8 cellular contexts compared by ENCODE assay signal in the genomic region with DNA sequence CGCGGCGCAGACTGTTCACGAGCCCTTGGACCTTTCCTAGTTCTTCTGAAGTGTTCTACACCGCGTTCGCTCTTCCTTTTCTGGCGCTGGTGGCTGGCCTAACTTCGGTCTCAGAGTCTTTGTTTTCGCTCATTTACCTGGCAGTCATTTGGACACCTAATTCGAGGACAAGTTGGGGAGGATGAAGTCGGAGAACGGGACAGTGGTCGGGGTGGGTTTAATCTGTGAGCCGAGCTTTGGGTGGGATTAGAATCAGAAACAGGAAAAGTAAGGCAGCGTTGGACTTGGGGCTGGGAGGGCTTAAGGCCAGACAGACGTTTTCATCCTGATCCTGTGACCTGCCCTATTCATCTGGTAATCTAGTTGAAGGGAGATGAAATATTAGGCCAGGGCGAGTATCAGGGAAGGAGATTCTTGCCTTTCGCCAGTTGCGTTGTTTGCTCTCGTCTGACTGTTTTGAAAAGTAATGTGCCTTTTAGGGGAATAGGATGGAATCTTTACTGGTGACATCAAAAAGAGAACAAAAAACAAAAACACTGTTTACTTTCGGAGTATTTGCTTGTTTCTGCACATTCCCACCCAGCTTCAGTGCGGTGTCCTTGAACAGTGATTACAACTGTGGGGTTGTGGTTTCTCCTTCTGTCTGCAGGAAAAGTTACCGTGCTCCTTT.
DNase-seq lines count a peak whose midpoint lies in the region; ATAC-seq and TF ChIP-seq lines count a peak whose summit lies in the region.

No MANE protein-coding gene starts in this region.

- H2AFZ ChIP-seq in parathyroid adenoma = peak overlapping the region; percentile 94

- H3K79me2 ChIP-seq in parathyroid adenoma = peaks cover 17% of the 10 kb centered on the region

- H3K4me1 ChIP-seq in parathyroid adenoma = peaks cover 4% of the 10 kb centered on the region

- H3K9ac ChIP-seq in parathyroid adenoma = peak overlapping the region; percentile 92

- CTCF ChIA-PET in HEK293T (lab: Yijun Ruan, JAX) = interaction anchor here (0.5 kb wide), 1 partner anchor 80 kb away, joined by 3 read pairs; no protein-coding TSS in a partner anchor

- H3K27me3 ChIP-seq in WERI-Rb-1 (ENCODE audit: insufficient read depth, low read depth, severe bottlenecking) (no peaks in the 10 kb centered on the region), parathyroid adenoma (ENCODE audit: control insufficient read depth, insufficient read depth, low read length) (no peaks in the 10 kb centered on the region)

- peak overlapping the region; percentile 94 for H3K4me2 ChIP-seq in parathyroid adenoma (ENCODE audit: low read length)

- no peak for ATAC-seq in HG02610 (IDR thresholded peaks at IDR 0.05; ENCODE audit: unreplicated experiment)

- H3K27ac ChIP-seq in WERI-Rb-1 (peak overlapping the region; percentile 94), parathyroid adenoma (peak overlapping the region; percentile 99)

- POLR2A ChIA-PET in HEK293T (lab: Yijun Ruan, JAX) = no interaction called here

- peak overlapping the region; percentile 89 for H3K4me3 ChIP-seq in WERI-Rb-1 (ENCODE audit: low read depth, low read length)
- peak overlapping the region; percentile 61 to 94 for H3K4me3 ChIP-seq in foreskin fibroblast (ENCODE audit: low read depth in 1 of 2, low read length in 2 of 2)
- peak overlapping the region; percentile 89 for H3K4me3 ChIP-seq in parathyroid adenoma (ENCODE audit: low read depth, low read length)

- H3K9me3 ChIP-seq in WERI-Rb-1 (ENCODE audit: severe bottlenecking) = no peaks in the 10 kb centered on the region
- H3K9me3 ChIP-seq in parathyroid adenoma (ENCODE audit: control insufficient read depth, low read length) = no peaks in the 10 kb centered on the region

- DNase-seq in COLO668 (lab: John Stamatoyannopoulos, UW; ENCODE audit: unreplicated experiment) (peak; percentile 15), HEK293T (ENCODE audit: extremely low spot score) (peak; percentile 10), WERI-Rb-1 (peak; percentile 41), foreskin fibroblast (peak in 1 of 2 donors; percentile 61), NCI-H187 treated with DMSO at 0.1 percent for 48 hours (lab: John Stamatoyannopoulos, UW) (no peak), iPS-NIHi11 (ENCODE audit: low spot score) (no peak)

- H3K36me3 ChIP-seq in WERI-Rb-1 (peaks cover 13% of the 10 kb centered on the region), parathyroid adenoma (ENCODE audit: control insufficient read depth, insufficient read depth, low read length) (no peaks in the 10 kb centered on the region)

- TF ChIP-seq CTCF in WERI-Rb-1 (IDR thresholded peaks at IDR 0.05; ENCODE audit: low read depth, low read length) = no peak
- no peak for TF ChIP-seq CTCF in foreskin fibroblast (IDR thresholded peaks at IDR 0.05; ENCODE audit: low read depth, low read length)
- TF ChIP-seq CTCF in parathyroid adenoma (IDR thresholded peaks at IDR 0.05) = no peak

TF ChIP-seq in HEK293T, 16 proteins besides CTCF, POLR2A, EP300 and RAD21:
- TF ChIP-seq ZNF384 (IDR thresholded peaks at IDR 0.05) (no peak), SP1 (IDR thresholded peaks at IDR 0.05) (no peak), BHLHE40 (IDR thresholded peaks at IDR 0.05; ENCODE audit: borderline replicate concordance) (no peak), FOXM1 (IDR thresholded peaks at IDR 0.05; ENCODE audit: borderline replicate concordance) (no peak), ARNT (IDR thresholded peaks at IDR 0.05) (no peak), SUZ12 (IDR thresholded peaks at IDR 0.05) (no peak), LEF1 (IDR thresholded peaks at IDR 0.05; ENCODE audit: borderline replicate concordance) (no peak), CTBP1 (IDR thresholded peaks at IDR 0.05; ENCODE audit: borderline replicate concordance) (no peak), FOXK2 (IDR thresholded peaks at IDR 0.05) (no peak), L3MBTL2 (conservative IDR thresholded peaks at IDR 0.05) (no peak), ELF4 (IDR thresholded peaks at IDR 0.05) (no peak)
- TF ChIP-seq, protein P1, sequence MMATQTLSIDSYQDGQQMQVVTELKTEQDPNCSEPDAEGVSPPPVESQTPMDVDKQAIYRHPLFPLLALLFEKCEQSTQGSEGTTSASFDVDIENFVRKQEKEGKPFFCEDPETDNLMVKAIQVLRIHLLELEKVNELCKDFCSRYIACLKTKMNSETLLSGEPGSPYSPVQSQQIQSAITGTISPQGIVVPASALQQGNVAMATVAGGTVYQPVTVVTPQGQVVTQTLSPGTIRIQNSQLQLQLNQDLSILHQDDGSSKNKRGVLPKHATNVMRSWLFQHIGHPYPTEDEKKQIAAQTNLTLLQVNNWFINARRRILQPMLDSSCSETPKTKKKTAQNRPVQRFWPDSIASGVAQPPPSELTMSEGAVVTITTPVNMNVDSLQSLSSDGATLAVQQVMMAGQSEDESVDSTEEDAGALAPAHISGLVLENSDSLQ (IDR thresholded peaks at IDR 0.05) = no peak

Comparison
In these comparisons a context has a peak if more than half of its experiments do, and no peak if none do; other contexts are left out.
1. DNase-seq: peak in COLO668 (single experiment), HEK293T (single experiment) and WERI-Rb-1 (single experiment); none in NCI-H187 treated with DMSO at 0.1 percent for 48 hours (single experiment) and iPS-NIHi11 (single experiment).
2. Peak in every context shown above with its lines, with median percentiles within 50 percentile points of each other: H3K4me3 ChIP-seq.